ENCODE assay signal across 1 cellular context in genomic region chr3:47016934-47017435, GRCh38.
A peak's percentile ranks its signal among the peaks of the same experiment; 100 is the strongest.
TF ChIP-seq lines count a peak whose summit lies in the region.

No MANE protein-coding gene starts in this region.

TF ChIP-seq in K562, 482 proteins besides CTCF, POLR2A, EP300 and RAD21 (continued from another document and continues in another):
- peak; percentile 44; the same call in 1 of the 2 replicates for TF ChIP-seq TRIM28 (IDR thresholded peaks at IDR 0.05)
- TF ChIP-seq ARID4B (CRISPR knock-in tag; IDR thresholded peaks at IDR 0.05), result peak; percentile 63; the same call in 1 of the 2 replicates
- no peak for TF ChIP-seq ELF2 (CRISPR knock-in tag; IDR thresholded peaks at IDR 0.05)
- no peak for TF ChIP-seq PHB2 (IDR thresholded peaks at IDR 0.05; ENCODE audit: low read depth)
- TF ChIP-seq PRDM10 (IDR thresholded peaks at IDR 0.05; ENCODE audit: partially characterized antibody), result peak; percentile 81
- TF ChIP-seq PTRF (tag; IDR thresholded peaks at IDR 0.05), result no peak
- TF ChIP-seq KAT7 (CRISPR knock-in tag; IDR thresholded peaks at IDR 0.05; ENCODE audit: borderline replicate concordance), result no peak
- no peak for TF ChIP-seq ZFPM2 (CRISPR knock-in tag; IDR thresholded peaks at IDR 0.05)
- no peak for TF ChIP-seq ZNF3 (CRISPR knock-in tag; IDR thresholded peaks at IDR 0.05)
- peak; percentile 25; the same call in 1 of the 2 replicates for TF ChIP-seq NBN (IDR thresholded peaks at IDR 0.05; ENCODE audit: low read depth)
- TF ChIP-seq CUX1 (CRISPR knock-in tag; IDR thresholded peaks at IDR 0.05), result no peak
- no peak for TF ChIP-seq NR1H2 (CRISPR knock-in tag; IDR thresholded peaks at IDR 0.05)
- no peak for TF ChIP-seq ZNF57 (CRISPR knock-in tag; IDR thresholded peaks at IDR 0.05)
- peak; percentile 82 for TF ChIP-seq KDM1A (IDR thresholded peaks at IDR 0.05)
- peak; percentile 83 for TF ChIP-seq SMARCE1 (IDR thresholded peaks at IDR 0.05)
- TF ChIP-seq ATF6 (CRISPR knock-in tag; IDR thresholded peaks at IDR 0.05), result no peak
- 0 out of 2 replicates have a peak, but pooled peaks have one; percentile 27 for TF ChIP-seq CTBP1 (IDR thresholded peaks at IDR 0.05; ENCODE audit: borderline replicate concordance)
- peak; percentile 32; the same call in 1 of the 2 replicates for TF ChIP-seq GABPB1 (CRISPR knock-in tag; IDR thresholded peaks at IDR 0.05)
- TF ChIP-seq SMAD3 (CRISPR knock-in tag; conservative IDR thresholded peaks at IDR 0.05), result no peak
- no peak for TF ChIP-seq SIX5 (IDR thresholded peaks at IDR 0.05; ENCODE audit: borderline replicate concordance in 1 of 2, insufficient read depth in 1 of 2, low read depth in 1 of 2, low read length in 2 of 2)
- TF ChIP-seq ZBTB7A (IDR thresholded peaks at IDR 0.05; ENCODE audit: borderline replicate concordance, control insufficient read depth, low read depth, low read length), result peak; percentile 39; the same call in 1 of the 2 replicates
- peak; percentile 71 for TF ChIP-seq ATF3 (IDR thresholded peaks at IDR 0.05)
- TF ChIP-seq ATF3 (CRISPR knock-in tag; conservative IDR thresholded peaks at IDR 0.05), result no peak
- no peak for TF ChIP-seq MEF2D (tag; conservative IDR thresholded peaks at IDR 0.05; ENCODE audit: low read depth)
- 0 out of 4 replicates have a peak, but pooled peaks of 1 of the 2 experiments have one; percentile 28 for TF ChIP-seq SRF (CRISPR knock-in tag; IDR thresholded peaks at IDR 0.05)
- TF ChIP-seq ZNF644 (tag; IDR thresholded peaks at IDR 0.05; ENCODE audit: low read depth), result no peak
- peak; percentile 76 for TF ChIP-seq DACH1 (IDR thresholded peaks at IDR 0.05; ENCODE audit: partially characterized antibody)
- peak; percentile 91; the same call in 1 of the 2 replicates for TF ChIP-seq ARID3A (IDR thresholded peaks at IDR 0.05; ENCODE audit: borderline replicate concordance, low read depth, low read length)
- peak; percentile 33; the same call in 1 of the 2 replicates for TF ChIP-seq NCOR1 (IDR thresholded peaks at IDR 0.05)
- no peak for TF ChIP-seq E2F5 (CRISPR knock-in tag; IDR thresholded peaks at IDR 0.05)
- TF ChIP-seq ETV5 (CRISPR knock-in tag; IDR thresholded peaks at IDR 0.05; ENCODE audit: low read depth), result peak; percentile 65; the same call in 1 of the 2 replicates
- no peak for TF ChIP-seq RAD51 (IDR thresholded peaks at IDR 0.05; ENCODE audit: borderline replicate concordance, low read depth)
- TF ChIP-seq E2F4 (CRISPR knock-in tag; IDR thresholded peaks at IDR 0.05; ENCODE audit: low read depth), result no peak
- no peak for TF ChIP-seq SLC30A9 (CRISPR knock-in tag; IDR thresholded peaks at IDR 0.05)
- TF ChIP-seq SMARCA4 (IDR thresholded peaks at IDR 0.05), result peak; percentile 85
- no peak for TF ChIP-seq CEBPG (CRISPR knock-in tag; IDR thresholded peaks at IDR 0.05)
- no peak for TF ChIP-seq CEBPG (tag; conservative IDR thresholded peaks at IDR 0.05 in 1 of 2, IDR thresholded peaks at IDR 0.05 in 1 of 2)
- TF ChIP-seq TCF7 (IDR thresholded peaks at IDR 0.05; ENCODE audit: borderline replicate concordance), result no peak
- no peak for TF ChIP-seq GABPB2 (CRISPR knock-in tag; conservative IDR thresholded peaks at IDR 0.05)
- TF ChIP-seq NUFIP1 (IDR thresholded peaks at IDR 0.05; ENCODE audit: partially characterized antibody), result no peak
- peak; percentile 16 for TF ChIP-seq NEUROD1 (IDR thresholded peaks at IDR 0.05; ENCODE audit: borderline replicate concordance, low read depth, low read length, partially characterized antibody)
- TF ChIP-seq ZNF740 (CRISPR knock-in tag; IDR thresholded peaks at IDR 0.05), result no peak
- no peak for TF ChIP-seq ZNF740 (tag; IDR thresholded peaks at IDR 0.05)
